ENCODE assay signal across 20 cellular contexts in the genomic region with DNA sequence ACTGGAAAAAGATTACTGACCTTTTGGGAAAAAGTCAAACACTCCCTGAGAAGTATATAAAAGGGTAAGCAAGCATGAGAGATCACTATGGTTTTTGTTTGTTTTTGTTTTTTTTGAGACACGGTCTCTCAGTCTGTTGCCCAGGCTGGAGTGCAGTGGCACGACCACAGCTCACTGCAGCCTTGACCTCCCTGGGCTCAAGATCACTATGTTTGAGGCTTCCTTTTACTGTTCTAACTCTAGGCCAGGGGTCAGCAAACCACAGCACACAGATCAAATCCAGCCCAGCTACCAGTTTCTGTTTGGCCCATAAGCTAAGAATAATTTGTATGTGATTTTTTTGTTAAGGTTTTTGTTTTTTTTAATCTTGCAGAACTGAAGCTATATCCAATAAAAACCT. TPM values are rescaled to one million over a fixed set of nuclear protein-coding genes. Genes with fewer than 3 reads are reported as not detected.
A peak's percentile ranks its signal among the peaks of the same experiment; 100 is the strongest.
DNase-seq lines count a peak whose midpoint lies in the region; ATAC-seq and TF ChIP-seq lines count a peak whose summit lies in the region.
"Had no signal": no experiment of that assay in that cellular context is flagged by ENCODE, and none has a peak within 500 bp of the region (broad histone marks: within the 10 kb centered on the region; RNA-seq: fewer than 3 reads in every experiment).

No MANE protein-coding gene starts in this region.

- no peaks in the 10 kb centered on the region for H3K27me3 ChIP-seq in endodermal cell (ENCODE audit: control insufficient read depth, insufficient read depth, low read length, poor library complexity, severe bottlenecking)

- H3K27me3 Mint-ChIP-seq in T-helper 1 cell treated with Interleukin-12 subunit alpha and Interleukin-12 subunit beta and Interleukin-4 antibody, amounts not matched to agents 30 μg/mL and 1 μg/mL, for 36 hours (ENCODE audit: low read depth), result no peaks in the 10 kb centered on the region
- no peaks in the 10 kb centered on the region for H3K27me3 Mint-ChIP-seq in stimulated activated naive CD8-positive, alpha-beta T cell treated with anti-CD3 and anti-CD28 coated beads, Interleukin-15, Interleukin-2, amounts not matched to agents 100 ng/mL and 50 ng/mL, for 24 hours
- H3K27me3 Mint-ChIP-seq in endodermal cell (ENCODE audit: insufficient read depth), result no peaks in the 10 kb centered on the region

- no peaks in the 10 kb centered on the region for H3K9me3 ChIP-seq in endodermal cell (ENCODE audit: control insufficient read depth, low read length)

- H3K9me3 Mint-ChIP-seq in T-helper 1 cell treated with Interleukin-12 subunit alpha and Interleukin-12 subunit beta and Interleukin-4 antibody, amounts not matched to agents 30 μg/mL and 1 μg/mL, for 36 hours, result no peaks in the 10 kb centered on the region
- no peaks in the 10 kb centered on the region for H3K9me3 Mint-ChIP-seq in stimulated activated naive CD8-positive, alpha-beta T cell treated with anti-CD3 and anti-CD28 coated beads, Interleukin-15, Interleukin-2, amounts not matched to agents 100 ng/mL and 50 ng/mL, for 24 hours
- H3K9me3 Mint-ChIP-seq in endodermal cell, result no peaks in the 10 kb centered on the region
- H3K9me3 Mint-ChIP-seq: GM23338 had no signal

- H3K4me1 ChIP-seq in endodermal cell (ENCODE audit: control insufficient read depth, insufficient read depth, low read length), result no peaks in the 10 kb centered on the region

- no peak overlapping the region for H3K9ac ChIP-seq in endodermal cell (ENCODE audit: extremely low read depth, low read length, poor library complexity, severe bottlenecking)

- peak overlapping the region; percentile 5 for H3K27ac Mint-ChIP-seq in T-helper 1 cell treated with Interleukin-12 subunit alpha and Interleukin-12 subunit beta and Interleukin-4 antibody, amounts not matched to agents 30 μg/mL and 1 μg/mL, for 36 hours
- H3K27ac Mint-ChIP-seq in stimulated activated naive CD8-positive, alpha-beta T cell treated with anti-CD3 and anti-CD28 coated beads, Interleukin-15, Interleukin-2, amounts not matched to agents 100 ng/mL and 50 ng/mL, for 24 hours, result peak overlapping the region; percentile 2
- peak overlapping the region; percentile 44 for H3K27ac Mint-ChIP-seq in endodermal cell
- H3K27ac Mint-ChIP-seq: GM23338 had no signal

- peaks cover 96% of the 10 kb centered on the region for H3K36me3 ChIP-seq in endodermal cell (ENCODE audit: control insufficient read depth, insufficient read depth, low read length)

- H3K4me3 ChIP-seq in endodermal cell (ENCODE audit: low read length), result no peak overlapping the region
- H3K4me3 ChIP-seq: GM23338, PC-9 had no signal

- no peak overlapping the region for H3K4me3 Mint-ChIP-seq in T-helper 1 cell treated with Interleukin-12 subunit alpha and Interleukin-12 subunit beta and Interleukin-4 antibody, amounts not matched to agents 30 μg/mL and 1 μg/mL, for 36 hours
- no peak overlapping the region for H3K4me3 Mint-ChIP-seq in stimulated activated naive CD8-positive, alpha-beta T cell treated with anti-CD3 and anti-CD28 coated beads, Interleukin-15, Interleukin-2, amounts not matched to agents 100 ng/mL and 50 ng/mL, for 24 hours
- H3K4me3 Mint-ChIP-seq in endodermal cell, result no peak overlapping the region
- H3K4me3 Mint-ChIP-seq: GM23338 had no signal

- no peak overlapping the region for H3K27ac ChIP-seq in endodermal cell (ENCODE audit: low read depth, low read length)
- H3K27ac ChIP-seq: 22Rv1, C4-2B, PC-9 had no signal

- no peak for ATAC-seq in stimulated activated naive CD8-positive, alpha-beta T cell treated with anti-CD3 and anti-CD28 coated beads, Interleukin-15, Interleukin-2, amounts not matched to agents 100 U/mL and 50 U/mL, for 24 hours
- ATAC-seq: GM23338 had no signal

- no peaks in the 10 kb centered on the region for H3K4me1 Mint-ChIP-seq in T-helper 1 cell treated with Interleukin-12 subunit alpha and Interleukin-12 subunit beta and Interleukin-4 antibody, amounts not matched to agents 30 μg/mL and 1 μg/mL, for 36 hours (ENCODE audit: low read depth)
- no peaks in the 10 kb centered on the region for H3K4me1 Mint-ChIP-seq in stimulated activated naive CD8-positive, alpha-beta T cell treated with anti-CD3 and anti-CD28 coated beads, Interleukin-15, Interleukin-2, amounts not matched to agents 100 ng/mL and 50 ng/mL, for 24 hours (ENCODE audit: low read depth)
- H3K4me1 Mint-ChIP-seq in endodermal cell, result no peaks in the 10 kb centered on the region
- H3K4me1 Mint-ChIP-seq: GM23338 had no signal

- 72 to 99% methylated on average over 2 of the region's 2 CpGs for WGBS in endodermal cell (ENCODE audit: insufficient coverage in 1 of 2, insufficient read length in 1 of 2), 2 experiments

- H3K36me3 Mint-ChIP-seq in T-helper 1 cell treated with Interleukin-12 subunit alpha and Interleukin-12 subunit beta and Interleukin-4 antibody, amounts not matched to agents 30 μg/mL and 1 μg/mL, for 36 hours (ENCODE audit: low read depth), result peaks cover 41% of the 10 kb centered on the region
- H3K36me3 Mint-ChIP-seq in stimulated activated naive CD8-positive, alpha-beta T cell treated with anti-CD3 and anti-CD28 coated beads, Interleukin-15, Interleukin-2, amounts not matched to agents 100 ng/mL and 50 ng/mL, for 24 hours (ENCODE audit: low read depth), result peaks cover 47% of the 10 kb centered on the region
- peaks cover 85% of the 10 kb centered on the region for H3K36me3 Mint-ChIP-seq in endodermal cell (ENCODE audit: low read depth)

- TF ChIP-seq CTCF in endodermal cell (conservative IDR thresholded peaks at IDR 0.05), result no peak

- DNase-seq in T-helper 1 cell, result no peak
- no peak for DNase-seq in stimulated activated naive CD8-positive, alpha-beta T cell treated with anti-CD3 and anti-CD28 coated beads, Interleukin-15, Interleukin-2, amounts not matched to agents 100 U/mL and 50 U/mL, for 24 hours
- no peak for DNase-seq in endodermal cell
- no peak for DNase-seq in activated CD4-positive, alpha-beta T cell treated with anti-CD3 and anti-CD28 coated beads for 4 hours
- no peak for DNase-seq in effector CD8-positive, alpha-beta T cell (lab: John Stamatoyannopoulos, UW)
- no peak for DNase-seq in DMS53 treated with DMSO at 0.1 percent for 48 hours (lab: John Stamatoyannopoulos, UW; ENCODE audit: unreplicated experiment)
- DNase-seq: AML-193, COR-L47, GDM1, HCEC 1CT, NCI-H1417 treated with DMSO at 0.1 percent for 48 hours, NCI-H187 treated with DMSO at 0.1 percent for 48 hours, NCI-H2227 treated with DMSO at 0.1 percent for 48 hours, NCI-H526, PC-9 had no signal

RNA-seq across cellular contexts. Expression of gene PSMB4, which starts 25.7 kb away (rescaled TPM):
- 100 to 1,000 TPM; 327 to 333 TPM for total RNA-seq in endodermal cell
- 278 TPM for polyA plus RNA-seq in endodermal cell (2013, experiment 1 of 2)
- 254 TPM for polyA plus RNA-seq in endodermal cell (2013, experiment 2 of 2)

RNA-seq across cellular contexts. Expression of gene POGZ, which starts 34.2 kb away (rescaled TPM):
- total RNA-seq in endodermal cell, result 100 to 1,000 TPM; 138 to 165 TPM
- polyA plus RNA-seq in endodermal cell (2013, experiment 1 of 2), result 81.3 TPM
- 75.7 TPM for polyA plus RNA-seq in endodermal cell (2013, experiment 2 of 2)

RNA-seq across cellular contexts. Expression of gene SELENBP1, which starts 52.6 kb away (rescaled TPM):
- total RNA-seq in endodermal cell, result 10 to 100 TPM; 35.4 to 39.2 TPM
- 40.1 TPM for polyA plus RNA-seq in endodermal cell (2013, experiment 1 of 2)
- polyA plus RNA-seq in endodermal cell (2013, experiment 2 of 2), result 37.3 TPM
